Comparison of ENCODE assay signal across 1 cellular context in genomic region chr14:76884394-76884793, GRCh38.
TF ChIP-seq lines count a peak whose summit lies in the region.

No MANE protein-coding gene starts in this region.

TF ChIP-seq in GM23338, 12 proteins besides CTCF, POLR2A, EP300 and RAD21 (continued from another document):
- TF ChIP-seq ETS1 (IDR thresholded peaks at IDR 0.05): no peak
- no peak for TF ChIP-seq ZNF462 (CRISPR knock-in tag; IDR thresholded peaks at IDR 0.05)
- TF ChIP-seq REST (IDR thresholded peaks at IDR 0.05; ENCODE audit: unreplicated experiment): no peak
TF ChIP-seq in GM23338: peak in this region for 0.
